ENCODE assay signal across 1 cellular context in the genomic region with DNA sequence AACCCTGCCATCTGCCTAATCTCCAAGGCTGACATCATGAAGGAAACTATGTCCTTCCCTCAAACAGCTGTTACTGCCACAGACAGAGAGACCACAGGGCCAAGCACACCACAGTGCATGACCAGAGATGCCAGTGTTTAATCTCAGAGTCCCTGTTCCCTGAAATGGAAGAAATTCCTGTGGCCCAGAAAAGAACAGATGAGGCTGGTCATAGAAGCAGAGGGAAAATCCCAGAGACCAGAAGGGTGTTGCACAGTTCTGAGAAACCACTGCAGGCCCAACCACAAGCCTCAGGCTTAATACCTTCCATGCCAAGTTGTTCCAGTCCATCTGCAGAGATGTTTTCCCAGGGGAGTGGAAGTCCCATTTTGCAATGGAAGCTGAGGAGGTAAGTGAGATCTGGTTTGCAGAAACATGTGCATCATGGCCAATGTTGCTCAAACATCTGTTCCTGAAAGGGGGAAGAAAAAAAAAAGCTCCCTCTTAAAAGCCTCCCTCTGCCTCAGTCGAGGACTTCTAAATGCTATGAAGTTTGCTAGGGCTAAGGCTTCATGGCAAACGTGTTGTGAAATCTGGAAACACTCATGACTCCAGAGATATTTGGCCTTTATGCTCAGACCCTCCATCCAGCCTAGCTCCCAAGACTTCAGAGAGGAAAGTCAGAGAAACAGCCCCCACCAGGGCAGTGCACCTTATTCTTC.
TF ChIP-seq lines count a peak whose summit lies in the region.

No MANE protein-coding gene starts in this region.

TF ChIP-seq in GM23338, 12 proteins besides CTCF, POLR2A, EP300 and RAD21 (continued from another document):
- TF ChIP-seq ZNF462 (CRISPR knock-in tag; IDR thresholded peaks at IDR 0.05) = no peak
- no peak for TF ChIP-seq NANOG (IDR thresholded peaks at IDR 0.05; ENCODE audit: borderline replicate concordance)
- no peak for TF ChIP-seq ZNF114 (CRISPR knock-in tag; IDR thresholded peaks at IDR 0.05)
- no peak for TF ChIP-seq EZH2 (IDR thresholded peaks at IDR 0.05; ENCODE audit: low read depth, unreplicated experiment)
- TF ChIP-seq JUNB (IDR thresholded peaks at IDR 0.05; ENCODE audit: unreplicated experiment) = no peak
- TF ChIP-seq, protein P1, sequence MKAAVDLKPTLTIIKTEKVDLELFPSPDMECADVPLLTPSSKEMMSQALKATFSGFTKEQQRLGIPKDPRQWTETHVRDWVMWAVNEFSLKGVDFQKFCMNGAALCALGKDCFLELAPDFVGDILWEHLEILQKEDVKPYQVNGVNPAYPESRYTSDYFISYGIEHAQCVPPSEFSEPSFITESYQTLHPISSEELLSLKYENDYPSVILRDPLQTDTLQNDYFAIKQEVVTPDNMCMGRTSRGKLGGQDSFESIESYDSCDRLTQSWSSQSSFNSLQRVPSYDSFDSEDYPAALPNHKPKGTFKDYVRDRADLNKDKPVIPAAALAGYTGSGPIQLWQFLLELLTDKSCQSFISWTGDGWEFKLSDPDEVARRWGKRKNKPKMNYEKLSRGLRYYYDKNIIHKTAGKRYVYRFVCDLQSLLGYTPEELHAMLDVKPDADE (IDR thresholded peaks at IDR 0.05) = no peak
- TF ChIP-seq STAT1 (IDR thresholded peaks at IDR 0.05; ENCODE audit: unreplicated experiment) = no peak
- no peak for TF ChIP-seq ZNF331 (CRISPR knock-in tag; IDR thresholded peaks at IDR 0.05; ENCODE audit: low read depth)
- TF ChIP-seq EZH2phosphoT487 (IDR thresholded peaks at IDR 0.05; ENCODE audit: unreplicated experiment) = no peak
- TF ChIP-seq CREB1 (CRISPR knock-in tag; IDR thresholded peaks at IDR 0.05; ENCODE audit: low read depth) = no peak
- no peak for TF ChIP-seq REST (IDR thresholded peaks at IDR 0.05; ENCODE audit: unreplicated experiment)
TF ChIP-seq in GM23338: peak in this region for 0.
